27 cellular contexts compared by ENCODE assay signal in genomic region chr21:45817345-45817744, GRCh38.
A peak's percentile ranks its signal among the peaks of the same experiment; 100 is the strongest.
DNase-seq lines count a peak whose midpoint lies in the region; ATAC-seq, FAIRE-seq and TF ChIP-seq lines count a peak whose summit lies in the region.
"Had no signal": no experiment of that assay in that cellular context is flagged by ENCODE, and none has a peak within 500 bp of the region (broad histone marks: within the 10 kb centered on the region; RNA-seq: fewer than 3 reads in every experiment).

No MANE protein-coding gene starts in this region.

- intact Hi-C loops in HepG2 (cut with micrococcal nuclease; ENCODE audit: unreplicated experiment): no loop called here
- intact Hi-C loops in right lobe of liver (cut with DNase I): no loop called here

- H3K4me2 ChIP-seq in HepG2 (ENCODE audit: low read depth, low read length): peak overlapping the region; percentile 18; the same call in 1 of the 2 replicates

- H3K36me3 ChIP-seq in HepG2 (replicated peaks in 1 of 2; ENCODE audit: control insufficient read depth in 1 of 2, insufficient read depth in 2 of 2, low read length in 2 of 2): no peaks in the 10 kb centered on the region
- H3K36me3 ChIP-seq in right lobe of liver: no peaks in the 10 kb centered on the region
- H3K36me3 ChIP-seq: brain microvascular endothelial cell, gastroesophageal sphincter, lower lobe of right lung, spleen, stomach, tibial nerve had no signal

- TF ChIP-seq RAD21 in HepG2 (CRISPR knock-in tag; IDR thresholded peaks at IDR 0.05): no peak

- WGBS in HepG2 (ENCODE audit: low lambda C conversion rate): 22% methylated on average over 12 of the region's 13 CpGs
- 72% methylated on average over 12 of the region's 13 CpGs for WGBS in right lobe of liver (ENCODE audit: insufficient coverage, low coverage, low lambda C conversion rate, missing lambda C conversion rate)

- H3K4me3 ChIP-seq in HepG2 (replicated peaks in 1 of 3; ENCODE audit: insufficient read depth in 1 of 3, low read depth in 2 of 3, low read length in 3 of 3) (no peak overlapping the region), right lobe of liver (no peak overlapping the region)
- H3K4me3 ChIP-seq: coronary artery, gastroesophageal sphincter, lower lobe of right lung, spleen, stomach, tibial nerve had no signal

- TF ChIP-seq POLR2A in HepG2 (IDR thresholded peaks at IDR 0.05; ENCODE audit: insufficient read depth in 1 of 2, low read depth in 2 of 2, low read length in 2 of 2) (no peak), right lobe of liver (IDR thresholded peaks at IDR 0.05) (no peak)

- H3K9ac ChIP-seq in HepG2 (ENCODE audit: insufficient read depth, low read depth, low read length): no peak overlapping the region

- no peaks in the 10 kb centered on the region for H3K36me3 Mint-ChIP-seq in T-helper 2 cell treated with Interferon-gamma antibody and Interleukin-4, amounts not matched to agents 5 μg/mL and 100 μg/mL, for 36 hours (ENCODE audit: low read depth)

- TF ChIP-seq CTCF in HepG2 (CRISPR knock-in tag; IDR thresholded peaks at IDR 0.05) (no peak), right lobe of liver (IDR thresholded peaks at IDR 0.05) (no peak)

- CTCF ChIA-PET in HepG2 (lab: Yijun Ruan, JAX; ENCODE audit: low intra/inter-chr PET ratio, low total read pairs): no interaction called here

- no peaks in the 10 kb centered on the region for H4K20me1 ChIP-seq in HepG2 (ENCODE audit: insufficient read depth, low read length)

- POLR2A ChIA-PET in HepG2 (lab: Yijun Ruan, JAX): interaction anchor here (1.9 kb wide), 1 partner anchor 261 kb away, joined by 7 read pairs; no protein-coding TSS in a partner anchor

- H3K27me3 Mint-ChIP-seq in T-helper 2 cell treated with Interferon-gamma antibody and Interleukin-4, amounts not matched to agents 5 μg/mL and 100 μg/mL, for 36 hours (ENCODE audit: low read depth): no peaks in the 10 kb centered on the region

- ATAC-seq in HepG2 (no peak), right lobe of liver (no peak), GM18511 (IDR thresholded peaks at IDR 0.05; ENCODE audit: unreplicated experiment) (no peak)
- ATAC-seq: gastroesophageal sphincter, lower lobe of right lung had no signal

- no peaks in the 10 kb centered on the region for H3K9me3 ChIP-seq in HepG2 (ENCODE audit: low read length)
- H3K9me3 ChIP-seq in right lobe of liver: no peaks in the 10 kb centered on the region
- H3K9me3 ChIP-seq: gastroesophageal sphincter, lower lobe of right lung, spleen, stomach, tibial nerve had no signal

- H3K4me1 ChIP-seq in HepG2 (ENCODE audit: insufficient read depth, low read length) (peaks cover 35% of the 10 kb centered on the region), right lobe of liver (peaks cover 0 to 19% (median 3%) of the 10 kb centered on the region in 4 donors)
- H3K4me1 ChIP-seq: lower lobe of right lung had no signal

- no peaks in the 10 kb centered on the region for H3K9me3 Mint-ChIP-seq in T-helper 2 cell treated with Interferon-gamma antibody and Interleukin-4, amounts not matched to agents 5 μg/mL and 100 μg/mL, for 36 hours

- no peak for DNase-seq in T-helper 2 cell treated with Interferon-gamma antibody and Interleukin-4, amounts not matched to agents 5 μg/mL and 100 μg/mL, for 36 hours (ENCODE audit: low spot score)
- DNase-seq in T-helper 2 cell: no peak
- DNase-seq in HepG2 (ENCODE audit: low spot score): no peak
- no peak for DNase-seq in right lobe of liver
- DNase-seq in islet precursor cell: peak; percentile 41
- no peak for DNase-seq in COLO668 (lab: John Stamatoyannopoulos, UW; ENCODE audit: unreplicated experiment)
- no peak for DNase-seq in effector CD4-positive, alpha-beta T cell
- DNase-seq: activated CD4-positive, alpha-beta T cell treated with anti-CD3 and anti-CD28 coated beads for 1 hour; brain microvascular endothelial cell; Calu3; kidney; lower lobe of right lung; MV-4-11; NCI-H187 treated with DMSO at 0.1 percent for 48 hours; NCI-H226; NCI-H774; spleen; stimulated activated CD4-positive, alpha-beta T cell treated with anti-CD3 and anti-CD28 coated beads, Interleukin-4, amount 100 ng/mL, for 1 hour; stomach had no signal

- H2AFZ ChIP-seq in HepG2 (ENCODE audit: low read length): no peak overlapping the region

- no peak for FAIRE-seq in HepG2 (lab: Jason Lieb, UNC)
- FAIRE-seq: A204.1, GM12892, kidney, TTC549 had no signal

- no TSS peak for BruUV-seq in HepG2 (replicated peaks; lab: Mats Ljungman, UMichigan)

- peaks cover 0 to 17% of the 10 kb centered on the region in 2 experiments; a peak in 3 of 5 replicates for H3K27me3 ChIP-seq in HepG2 (ENCODE audit: control insufficient read depth in 1 of 2, insufficient read depth in 2 of 2, low read length in 2 of 2)
- no peaks in the 10 kb centered on the region for H3K27me3 ChIP-seq in right lobe of liver
- H3K27me3 ChIP-seq: brain microvascular endothelial cell, spleen, tibial nerve had no signal

- peaks cover 29% of the 10 kb centered on the region for H3K4me1 Mint-ChIP-seq in T-helper 2 cell treated with Interferon-gamma antibody and Interleukin-4, amounts not matched to agents 5 μg/mL and 100 μg/mL, for 36 hours (ENCODE audit: low read depth)

- peak overlapping the region; percentile 24 for H3K27ac Mint-ChIP-seq in T-helper 2 cell treated with Interferon-gamma antibody and Interleukin-4, amounts not matched to agents 5 μg/mL and 100 μg/mL, for 36 hours
- H3K27ac Mint-ChIP-seq: B cell had no signal

- H3K79me2 ChIP-seq in HepG2 (ENCODE audit: insufficient read depth, low read length): no peaks in the 10 kb centered on the region

- H3K4me3 Mint-ChIP-seq in T-helper 2 cell treated with Interferon-gamma antibody and Interleukin-4, amounts not matched to agents 5 μg/mL and 100 μg/mL, for 36 hours: no peak overlapping the region
- H3K4me3 Mint-ChIP-seq: B cell had no signal

- TF ChIP-seq EP300 in HepG2 (IDR thresholded peaks at IDR 0.05; ENCODE audit: low read depth in 2 of 2, low read length in 2 of 2) (no peak), HepG2 (CRISPR knock-in tag; IDR thresholded peaks at IDR 0.05; ENCODE audit: borderline replicate concordance) (no peak)

- H3K27ac ChIP-seq in HepG2 (ENCODE audit: extremely low read length, insufficient read depth, low read length) (no peak overlapping the region), right lobe of liver (no peak overlapping the region)
- H3K27ac ChIP-seq: brain microvascular endothelial cell, coronary artery, gastroesophageal sphincter, lower lobe of right lung, spleen, stomach, tibial nerve had no signal

- in situ Hi-C loops in HepG2 (cut with HindIII; ENCODE audit: extremely low pct_ligation_motif_present, low pct_unique_long_range_greater_than_20kb): loop anchor here (10.0 kb wide), 1 partner anchor 123 kb away; no protein-coding TSS in a partner anchor

TF ChIP-seq in HepG2, 621 proteins besides CTCF, POLR2A, EP300 and RAD21 (continues in another document):
- TF ChIP-seq KLF12 (CRISPR knock-in tag; IDR thresholded peaks at IDR 0.05; ENCODE audit: borderline replicate concordance) (no peak), SP4 (CRISPR knock-in tag; IDR thresholded peaks at IDR 0.05) (no peak), KDM1A (CRISPR knock-in tag; IDR thresholded peaks at IDR 0.05) (no peak), LBX2 (CRISPR knock-in tag; IDR thresholded peaks at IDR 0.05; ENCODE audit: borderline replicate concordance) (no peak), RFX3 (CRISPR knock-in tag; IDR thresholded peaks at IDR 0.05) (no peak), MAZ (IDR thresholded peaks at IDR 0.05; ENCODE audit: borderline replicate concordance, low read depth, low read length) (no peak), MAZ (CRISPR knock-in tag; IDR thresholded peaks at IDR 0.05; ENCODE audit: low read depth) (no peak), NAIF1 (CRISPR knock-in tag; IDR thresholded peaks at IDR 0.05; ENCODE audit: borderline replicate concordance) (no peak), ZNF563 (CRISPR knock-in tag; IDR thresholded peaks at IDR 0.05) (no peak), CENPBD1 (CRISPR knock-in tag; IDR thresholded peaks at IDR 0.05; ENCODE audit: borderline replicate concordance, low read depth) (no peak), ZNF33B (CRISPR knock-in tag; IDR thresholded peaks at IDR 0.05) (no peak), ATF2 (CRISPR knock-in tag; IDR thresholded peaks at IDR 0.05) (no peak), TP53 (CRISPR knock-in tag; conservative IDR thresholded peaks at IDR 0.05) (no peak), ZNF644 (CRISPR knock-in tag; IDR thresholded peaks at IDR 0.05; ENCODE audit: low read depth) (no peak), ZFAT (CRISPR knock-in tag; conservative IDR thresholded peaks at IDR 0.05) (no peak), ZSCAN20 (CRISPR knock-in tag; IDR thresholded peaks at IDR 0.05; ENCODE audit: borderline replicate concordance) (no peak), MEF2D (CRISPR knock-in tag; IDR thresholded peaks at IDR 0.05) (no peak)
- TF ChIP-seq, protein P1, sequence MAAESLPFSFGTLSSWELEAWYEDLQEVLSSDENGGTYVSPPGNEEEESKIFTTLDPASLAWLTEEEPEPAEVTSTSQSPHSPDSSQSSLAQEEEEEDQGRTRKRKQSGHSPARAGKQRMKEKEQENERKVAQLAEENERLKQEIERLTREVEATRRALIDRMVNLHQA (CRISPR knock-in tag; IDR thresholded peaks at IDR 0.05): no peak
- TF ChIP-seq, protein P2, sequence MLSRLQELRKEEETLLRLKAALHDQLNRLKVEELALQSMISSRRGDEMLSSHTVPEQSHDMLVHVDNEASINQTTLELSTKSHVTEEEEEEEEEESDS (CRISPR knock-in tag; IDR thresholded peaks at IDR 0.05; ENCODE audit: borderline replicate concordance): no peak
